Comparison of ENCODE assay signal across 1 cellular context in genomic region chr5:132883261-132883834, GRCh38.
TF ChIP-seq lines count a peak whose summit lies in the region.

No MANE protein-coding gene starts in this region.

TF ChIP-seq in HepG2, 621 proteins besides CTCF, POLR2A, EP300 and RAD21 (continued from another document and continues in another):
- TF ChIP-seq PRDM10 (CRISPR knock-in tag; IDR thresholded peaks at IDR 0.05; ENCODE audit: low read depth), result peak; percentile 53; the same call in 1 of the 2 replicates
- TF ChIP-seq THAP11 (CRISPR knock-in tag; IDR thresholded peaks at IDR 0.05), result 0 out of 2 replicates have a peak, but pooled peaks have one; percentile 35
- TF ChIP-seq ZNF816 (CRISPR knock-in tag; IDR thresholded peaks at IDR 0.05; ENCODE audit: borderline replicate concordance), result no peak
- TF ChIP-seq CAMTA2 (CRISPR knock-in tag; IDR thresholded peaks at IDR 0.05; ENCODE audit: borderline replicate concordance), result no peak
- no peak for TF ChIP-seq ZNF18 (CRISPR knock-in tag; IDR thresholded peaks at IDR 0.05; ENCODE audit: insufficient replicate concordance)
- TF ChIP-seq CREB1 (IDR thresholded peaks at IDR 0.05), result no peak
- 0 out of 2 replicates have a peak, but pooled peaks have one; percentile 22 for TF ChIP-seq CREB1 (CRISPR knock-in tag; IDR thresholded peaks at IDR 0.05)
- TF ChIP-seq SPEN (CRISPR knock-in tag; IDR thresholded peaks at IDR 0.05; ENCODE audit: low read depth), result no peak
- no peak for TF ChIP-seq ZNF556 (CRISPR knock-in tag; IDR thresholded peaks at IDR 0.05; ENCODE audit: borderline replicate concordance)
- no peak for TF ChIP-seq ZNF737 (CRISPR knock-in tag; IDR thresholded peaks at IDR 0.05; ENCODE audit: borderline replicate concordance)
- TF ChIP-seq DDIT3 (CRISPR knock-in tag; IDR thresholded peaks at IDR 0.05), result no peak
- TF ChIP-seq SMYD3 (CRISPR knock-in tag; IDR thresholded peaks at IDR 0.05), result no peak
- no peak for TF ChIP-seq ZNF839 (CRISPR knock-in tag; IDR thresholded peaks at IDR 0.05; ENCODE audit: borderline replicate concordance)
- no peak for TF ChIP-seq DBP (CRISPR knock-in tag; IDR thresholded peaks at IDR 0.05; ENCODE audit: not compliant biosample characterization)
- TF ChIP-seq ZBTB34 (CRISPR knock-in tag; IDR thresholded peaks at IDR 0.05), result no peak
- 0 out of 2 replicates have a peak, but pooled peaks have one; percentile 40 for TF ChIP-seq KDM3A (CRISPR knock-in tag; IDR thresholded peaks at IDR 0.05; ENCODE audit: low read depth)
- TF ChIP-seq ETV5 (CRISPR knock-in tag; IDR thresholded peaks at IDR 0.05; ENCODE audit: borderline replicate concordance), result peak; percentile 48; the same call in 1 of the 2 replicates
- TF ChIP-seq LBX2 (CRISPR knock-in tag; IDR thresholded peaks at IDR 0.05; ENCODE audit: borderline replicate concordance), result no peak
- TF ChIP-seq ELF3 (CRISPR knock-in tag; IDR thresholded peaks at IDR 0.05), result peak; percentile 83
- TF ChIP-seq RBM22 (optimal IDR thresholded peaks at IDR 0.05; ENCODE audit: low read length), result no peak
- no peak for TF ChIP-seq ZNF572 (CRISPR knock-in tag; IDR thresholded peaks at IDR 0.05)
- TF ChIP-seq E2F1 (CRISPR knock-in tag; IDR thresholded peaks at IDR 0.05), result 0 out of 2 replicates have a peak, but pooled peaks have one; percentile 34
- TF ChIP-seq YY1 (IDR thresholded peaks at IDR 0.05; ENCODE audit: insufficient read depth, insufficient replicate concordance, low read depth, low read length), result no peak
- no peak for TF ChIP-seq REST (IDR thresholded peaks at IDR 0.05; ENCODE audit: borderline replicate concordance in 1 of 2, low read depth in 1 of 2, low read length in 2 of 2)
- no peak for TF ChIP-seq ZBTB10 (CRISPR knock-in tag; IDR thresholded peaks at IDR 0.05; ENCODE audit: borderline replicate concordance)
- TF ChIP-seq NR2C2 (CRISPR knock-in tag; IDR thresholded peaks at IDR 0.05; ENCODE audit: borderline replicate concordance), result no peak
- 0 out of 2 replicates have a peak, but pooled peaks have one; percentile 26 for TF ChIP-seq GATAD1 (CRISPR knock-in tag; IDR thresholded peaks at IDR 0.05)
- TF ChIP-seq ZNF780A (CRISPR knock-in tag; IDR thresholded peaks at IDR 0.05), result no peak
- TF ChIP-seq SAP130 (CRISPR knock-in tag; IDR thresholded peaks at IDR 0.05; ENCODE audit: low read depth), result peak; percentile 54
- TF ChIP-seq SMC3 (IDR thresholded peaks at IDR 0.05; ENCODE audit: low read length), result peak; percentile 96
- TF ChIP-seq GATAD2A (CRISPR knock-in tag; IDR thresholded peaks at IDR 0.05), result peak; percentile 54
- TF ChIP-seq GABPA (IDR thresholded peaks at IDR 0.05; ENCODE audit: low read depth, low read length), result no peak
- TF ChIP-seq GABPA (CRISPR knock-in tag; IDR thresholded peaks at IDR 0.05; ENCODE audit: low read depth), result 0 out of 2 replicates have a peak, but pooled peaks have one; percentile 19
- TF ChIP-seq SMAD9 (CRISPR knock-in tag; IDR thresholded peaks at IDR 0.05), result no peak
- no peak for TF ChIP-seq TERF1 (CRISPR knock-in tag; IDR thresholded peaks at IDR 0.05)
- TF ChIP-seq MXD4 (CRISPR knock-in tag; IDR thresholded peaks at IDR 0.05), result 0 out of 2 replicates have a peak, but pooled peaks have one; percentile 28
- no peak for TF ChIP-seq LRRFIP1 (CRISPR knock-in tag; conservative IDR thresholded peaks at IDR 0.05)
- no peak for TF ChIP-seq MLX (CRISPR knock-in tag; IDR thresholded peaks at IDR 0.05)
